26 cellular contexts compared by ENCODE assay signal in the genomic region with DNA sequence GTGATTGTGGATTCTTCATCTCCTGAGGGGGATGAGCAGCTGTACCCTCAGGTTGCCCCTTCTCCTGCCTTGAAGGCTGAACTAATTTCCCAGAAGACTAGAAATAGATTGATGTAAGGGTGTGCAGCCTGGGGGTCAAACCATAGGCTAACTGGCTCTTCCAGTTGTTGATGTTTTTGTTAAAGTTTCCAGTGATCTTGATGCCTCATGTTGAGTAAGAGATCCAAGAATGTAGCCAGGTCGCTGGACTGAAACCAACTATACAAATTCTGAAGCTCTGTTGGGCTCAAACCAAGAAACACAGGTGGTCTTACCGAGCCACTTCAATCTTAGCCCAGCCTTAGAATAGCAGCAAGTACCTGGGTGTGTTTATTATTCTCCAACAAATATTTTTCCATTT.
DNase-seq lines count a peak whose midpoint lies in the region; ATAC-seq and TF ChIP-seq lines count a peak whose summit lies in the region.
"Had no signal": no experiment of that assay in that cellular context is flagged by ENCODE, and none has a peak within 500 bp of the region (broad histone marks: within the 10 kb centered on the region; RNA-seq: fewer than 3 reads in every experiment).

No MANE protein-coding gene starts in this region.

- H3K4me1 ChIP-seq in mammary epithelial cell (ENCODE audit: insufficient read depth, low read length) = peaks cover 22% of the 10 kb centered on the region
- H3K4me1 ChIP-seq: adrenal gland, breast epithelium had no signal

- H3K4me3 ChIP-seq in mammary epithelial cell (replicated peaks in 1 of 3; ENCODE audit: insufficient read depth in 1 of 3, low read depth in 2 of 3, low read length in 3 of 3) (no peak overlapping the region), epithelial cell of proximal tubule (ENCODE audit: low read depth, low read length) (no peak overlapping the region)
- H3K4me3 ChIP-seq: adrenal gland, breast epithelium had no signal

- no peak overlapping the region for H3K4me2 ChIP-seq in mammary epithelial cell (ENCODE audit: insufficient read depth, low read depth, low read length)

- no peak overlapping the region for H3K27ac ChIP-seq in mammary epithelial cell (ENCODE audit: insufficient read depth, low read depth, low read length)
- H3K27ac ChIP-seq: adrenal gland, breast epithelium had no signal

- H3K4me3 Mint-ChIP-seq in MCF 10A (ENCODE audit: unreplicated experiment) (no peak overlapping the region), progenitor cell of endocrine pancreas (ENCODE audit: low read depth) (no peak overlapping the region)
- H3K4me3 Mint-ChIP-seq in stimulated activated naive B cell treated with anti-CD40 and anti-IgM and Interleukin-4, amounts not matched to agents 10 μg/mL and 1 μg/mL and 100 μg/mL, for 72 hours = no peak overlapping the region
- H3K4me3 Mint-ChIP-seq: activated CD8-positive, alpha-beta memory T cell treated with anti-CD3 and anti-CD28 coated beads, Interleukin-2, amount 10 ng/mL, durations not matched to agents 7 days and 5 days; CD8-positive, alpha-beta T cell; effector memory CD8-positive, alpha-beta T cell; naive thymus-derived CD8-positive, alpha-beta T cell had no signal

- TF ChIP-seq CTCF in mammary epithelial cell (conservative IDR thresholded peaks at IDR 0.05 in 1 of 2, IDR thresholded peaks at IDR 0.05 in 1 of 2; ENCODE audit: extremely low read depth in 1 of 2, insufficient read depth in 1 of 2, low read depth in 1 of 2, low read length in 2 of 2) = no peak
- TF ChIP-seq CTCF in MCF 10A (IDR thresholded peaks at IDR 0.05; ENCODE audit: unreplicated experiment) = no peak
- TF ChIP-seq CTCF in epithelial cell of proximal tubule (conservative IDR thresholded peaks at IDR 0.05; ENCODE audit: low read depth, low read length) = no peak
- no peak for TF ChIP-seq CTCF in progenitor cell of endocrine pancreas (IDR thresholded peaks at IDR 0.05; ENCODE audit: unreplicated experiment)

- peak overlapping the region; percentile 40 for H2AFZ ChIP-seq in mammary epithelial cell (ENCODE audit: low read depth, low read length)

- H3K27ac Mint-ChIP-seq in MCF 10A (ENCODE audit: low read depth, unreplicated experiment) = no peak overlapping the region
- peak overlapping the region; percentile 95 for H3K27ac Mint-ChIP-seq in progenitor cell of endocrine pancreas
- H3K27ac Mint-ChIP-seq in stimulated activated naive B cell treated with anti-CD40 and anti-IgM and Interleukin-4, amounts not matched to agents 10 μg/mL and 1 μg/mL and 100 μg/mL, for 72 hours = no peak overlapping the region
- H3K27ac Mint-ChIP-seq: activated CD8-positive, alpha-beta memory T cell treated with anti-CD3 and anti-CD28 coated beads, Interleukin-2, amount 10 ng/mL, durations not matched to agents 7 days and 5 days; CD8-positive, alpha-beta T cell; effector memory CD8-positive, alpha-beta T cell; naive thymus-derived CD8-positive, alpha-beta T cell had no signal

- no peaks in the 10 kb centered on the region for H3K27me3 ChIP-seq in mammary epithelial cell (ENCODE audit: insufficient read depth, low read length)
- H3K27me3 ChIP-seq: adrenal gland, breast epithelium had no signal

- POLR2A ChIA-PET in MCF 10A (lab: Yijun Ruan, JAX) = interaction anchor here (0.7 to 3.1 kb wide), 7 partner anchors 8 to 392 kb away, joined by 3 to 9 read pairs (median 4); a partner anchor contains a TSS

- intact Hi-C loops in mammary epithelial cell (cut with micrococcal nuclease) = no loop called here
- intact Hi-C loops in MCF 10A (cut with micrococcal nuclease) = no loop called here

- no peaks in the 10 kb centered on the region for H3K79me2 ChIP-seq in mammary epithelial cell (ENCODE audit: insufficient read depth, low read length)

- BruUV-seq in mammary epithelial cell (replicated peaks; lab: Mats Ljungman, UMichigan) (no TSS peak), MCF 10A (replicated peaks; lab: Mats Ljungman, UMichigan) (no TSS peak)

- H4K20me1 ChIP-seq in mammary epithelial cell (ENCODE audit: insufficient read depth, low read length) = no peaks in the 10 kb centered on the region

- no peaks in the 10 kb centered on the region for H3K4me1 Mint-ChIP-seq in MCF 10A (ENCODE audit: insufficient read depth, unreplicated experiment)
- peaks cover 12% of the 10 kb centered on the region for H3K4me1 Mint-ChIP-seq in progenitor cell of endocrine pancreas (ENCODE audit: low read depth)
- H3K4me1 Mint-ChIP-seq in stimulated activated naive B cell treated with anti-CD40 and anti-IgM and Interleukin-4, amounts not matched to agents 10 μg/mL and 1 μg/mL and 100 μg/mL, for 72 hours = no peaks in the 10 kb centered on the region
- H3K4me1 Mint-ChIP-seq: activated CD8-positive, alpha-beta memory T cell treated with anti-CD3 and anti-CD28 coated beads, Interleukin-2, amount 10 ng/mL, durations not matched to agents 7 days and 5 days had no signal

- H3K9me3 Mint-ChIP-seq in MCF 10A (ENCODE audit: unreplicated experiment) = peaks cover under 1% of the 10 kb centered on the region
- H3K9me3 Mint-ChIP-seq in progenitor cell of endocrine pancreas (ENCODE audit: low read depth) = peaks cover 12% of the 10 kb centered on the region
- peaks cover 4 to 5% of the 10 kb centered on the region in 2 donors for H3K9me3 Mint-ChIP-seq in stimulated activated naive B cell treated with anti-CD40 and anti-IgM and Interleukin-4, amounts not matched to agents 10 μg/mL and 1 μg/mL and 100 μg/mL, for 72 hours

- H3K36me3 ChIP-seq in mammary epithelial cell (ENCODE audit: insufficient read depth, low read length) = no peaks in the 10 kb centered on the region
- H3K36me3 ChIP-seq: adrenal gland, breast epithelium had no signal

- no peak for ATAC-seq in GM18519 (IDR thresholded peaks at IDR 0.05; ENCODE audit: low FRiP score, unreplicated experiment)
- ATAC-seq in stimulated activated naive B cell treated with anti-CD40 and anti-IgM and Interleukin-4, amounts not matched to agents 10 μg/mL and 1 μg/mL and 100 μg/mL, for 72 hours (replicated peaks) = no peak
- ATAC-seq: activated CD8-positive, alpha-beta memory T cell treated with anti-CD3 and anti-CD28 coated beads, Interleukin-2, amount 10 ng/mL, durations not matched to agents 7 days and 5 days; CD8-positive, alpha-beta T cell; effector memory CD8-positive, alpha-beta T cell; naive thymus-derived CD8-positive, alpha-beta T cell had no signal

- H3K9ac ChIP-seq in mammary epithelial cell (ENCODE audit: insufficient read depth, low read length) = no peak overlapping the region

- no peaks in the 10 kb centered on the region for H3K9me3 ChIP-seq in mammary epithelial cell (replicated peaks; ENCODE audit: insufficient read depth, low read length)
- H3K9me3 ChIP-seq: adrenal gland, breast epithelium had no signal

- CTCF ChIA-PET in mammary epithelial cell (lab: Charles Lee; ENCODE audit: low non-redundant PET) = no interaction called here
- CTCF ChIA-PET in MCF 10A (lab: Yijun Ruan, JAX) = no interaction called here

- DNase-seq in mammary epithelial cell (peak; percentile 19), MCF 10A (ENCODE audit: unreplicated experiment) (no peak), epithelial cell of proximal tubule (ENCODE audit: low read depth) (peak; percentile 64), progenitor cell of endocrine pancreas (ENCODE audit: low spot score, unreplicated experiment) (no peak), NCI-H1436 treated with DMSO at 0.1 percent for 48 hours (lab: John Stamatoyannopoulos, UW) (no peak), NCI-H446 (lab: John Stamatoyannopoulos, UW) (no peak)
- DNase-seq in stimulated activated naive B cell treated with anti-CD40 and anti-IgM and Interleukin-4, amounts not matched to agents 10 μg/mL and 1 μg/mL and 100 μg/mL, for 72 hours = no peak
- DNase-seq: activated CD4-positive, CD25-positive, alpha-beta regulatory T cell; activated CD8-positive, alpha-beta memory T cell treated with anti-CD3 and anti-CD28 coated beads, Interleukin-2, amount 10 ng/mL, durations not matched to agents 7 days and 5 days; activated naive CD4-positive, alpha-beta T cell; activated T-cell treated with anti-CD3 and anti-CD28 coated beads, Interleukin-2, amount 50 U/mL, for 48 hours; adrenal gland; CD8-positive, alpha-beta T cell; cortex of kidney; effector memory CD8-positive, alpha-beta T cell; GOT3; MM.1S; naive thymus-derived CD8-positive, alpha-beta T cell; NCI-H1417; NCI-H2081; NCI-H226; stimulated activated CD4-positive, alpha-beta T cell treated with anti-CD3 and anti-CD28 coated beads, Interleukin-1b, Interleukin-23, amount 100 ng/mL, for 48 hours; substantia nigra; T-helper 1 cell had no signal

- no peaks in the 10 kb centered on the region for H3K27me3 Mint-ChIP-seq in MCF 10A (ENCODE audit: insufficient read depth, unreplicated experiment)
- no peaks in the 10 kb centered on the region for H3K27me3 Mint-ChIP-seq in progenitor cell of endocrine pancreas
- no peaks in the 10 kb centered on the region for H3K27me3 Mint-ChIP-seq in stimulated activated naive B cell treated with anti-CD40 and anti-IgM and Interleukin-4, amounts not matched to agents 10 μg/mL and 1 μg/mL and 100 μg/mL, for 72 hours
- H3K27me3 Mint-ChIP-seq: activated CD8-positive, alpha-beta memory T cell treated with anti-CD3 and anti-CD28 coated beads, Interleukin-2, amount 10 ng/mL, durations not matched to agents 7 days and 5 days; naive thymus-derived CD8-positive, alpha-beta T cell had no signal

- H3K36me3 Mint-ChIP-seq in MCF 10A (ENCODE audit: insufficient read depth, unreplicated experiment) (no peaks in the 10 kb centered on the region), progenitor cell of endocrine pancreas (ENCODE audit: insufficient read depth) (peaks cover 9% of the 10 kb centered on the region)
- H3K36me3 Mint-ChIP-seq in stimulated activated naive B cell treated with anti-CD40 and anti-IgM and Interleukin-4, amounts not matched to agents 10 μg/mL and 1 μg/mL and 100 μg/mL, for 72 hours = no peaks in the 10 kb centered on the region
- H3K36me3 Mint-ChIP-seq: activated CD8-positive, alpha-beta memory T cell treated with anti-CD3 and anti-CD28 coated beads, Interleukin-2, amount 10 ng/mL, durations not matched to agents 7 days and 5 days; CD8-positive, alpha-beta T cell had no signal

- dilution Hi-C loops in mammary epithelial cell (cut with HindIII; ENCODE audit: low sequenced_read_pairs) = no loop called here

- in situ Hi-C loops in mammary epithelial cell (cut with MboI; ENCODE audit: low sequenced_read_pairs in 2 of 2) = no loop called here

- 48% methylated on average over 2 of the region's 2 CpGs for WGBS in mammary epithelial cell (ENCODE audit: low coverage, missing lambda C conversion rate)

Comparison
In these comparisons a context has a peak if more than half of its experiments do, and no peak if none do; other contexts are left out.
1. DNase-seq: peak in mammary epithelial cell (single experiment) and epithelial cell of proximal tubule (single experiment); none in MCF 10A (single experiment), progenitor cell of endocrine pancreas (single experiment), stimulated activated naive B cell treated with anti-CD40 and anti-IgM and Interleukin-4, amounts not matched to agents 10 μg/mL and 1 μg/mL and 100 μg/mL, for 72 hours (single experiment), NCI-H1436 treated with DMSO at 0.1 percent for 48 hours (single experiment) and NCI-H446 (0 of 2).